2 cellular contexts compared by ENCODE assay signal in genomic region chr1:27616441-27616840, GRCh38.
TF ChIP-seq lines count a peak whose summit lies in the region.

No MANE protein-coding gene starts in this region.

TF ChIP-seq in HEK293, 187 proteins besides CTCF, POLR2A, EP300 and RAD21:
- TF ChIP-seq WT1 (tag by site-specific recombination; IDR thresholded peaks at IDR 0.05) (no peak), ZFP3 (tag by site-specific recombination; IDR thresholded peaks at IDR 0.05; ENCODE audit: low read depth) (no peak), ZNF785 (tag by site-specific recombination; IDR thresholded peaks at IDR 0.05) (no peak), ZNF626 (tag by site-specific recombination; IDR thresholded peaks at IDR 0.05) (no peak), PRDM2 (tag by site-specific recombination; IDR thresholded peaks at IDR 0.05; ENCODE audit: borderline replicate concordance) (no peak), ZNF677 (tag by site-specific recombination; IDR thresholded peaks at IDR 0.05) (no peak), ZBTB8A (tag by site-specific recombination; IDR thresholded peaks at IDR 0.05) (no peak), ZNF837 (tag by site-specific recombination; IDR thresholded peaks at IDR 0.05) (no peak), ZNF248 (tag by site-specific recombination; IDR thresholded peaks at IDR 0.05) (no peak), ZNF274 (IDR thresholded peaks at IDR 0.05; ENCODE audit: low read length) (no peak), ZNF274 (tag by site-specific recombination; IDR thresholded peaks at IDR 0.05; ENCODE audit: borderline replicate concordance) (no peak), ZBTB26 (tag by site-specific recombination; optimal IDR thresholded peaks at IDR 0.05) (no peak)
- TF ChIP-seq, protein P1, sequence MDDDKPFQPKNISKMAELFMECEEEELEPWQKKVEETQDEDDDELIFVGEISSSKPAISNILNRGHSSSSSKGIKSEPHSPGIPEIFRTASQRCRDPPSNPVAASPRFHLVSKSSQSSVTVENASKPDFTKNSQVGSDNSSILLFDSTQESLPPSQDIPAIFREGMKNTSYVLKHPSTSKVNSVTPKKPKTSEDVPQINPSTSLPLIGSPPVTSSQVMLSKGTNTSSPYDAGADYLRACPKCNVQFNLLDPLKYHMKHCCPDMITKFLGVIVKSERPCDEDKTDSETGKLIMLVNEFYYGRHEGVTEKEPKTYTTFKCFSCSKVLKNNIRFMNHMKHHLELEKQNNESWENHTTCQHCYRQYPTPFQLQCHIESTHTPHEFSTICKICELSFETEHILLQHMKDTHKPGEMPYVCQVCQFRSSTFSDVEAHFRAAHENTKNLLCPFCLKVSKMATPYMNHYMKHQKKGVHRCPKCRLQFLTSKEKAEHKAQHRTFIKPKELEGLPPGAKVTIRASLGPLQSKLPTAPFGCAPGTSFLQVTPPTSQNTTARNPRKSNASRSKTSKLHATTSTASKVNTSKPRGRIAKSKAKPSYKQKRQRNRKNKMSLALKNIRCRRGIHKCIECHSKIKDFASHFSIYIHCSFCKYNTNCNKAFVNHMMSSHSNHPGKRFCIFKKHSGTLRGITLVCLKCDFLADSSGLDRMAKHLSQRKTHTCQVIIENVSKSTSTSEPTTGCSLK (tag by site-specific recombination; IDR thresholded peaks at IDR 0.05): no peak

TF ChIP-seq in K562, 482 proteins besides CTCF, POLR2A, EP300 and RAD21:
- TF ChIP-seq IRF9 (tag; IDR thresholded peaks at IDR 0.05) (no peak), CEBPG (CRISPR knock-in tag; IDR thresholded peaks at IDR 0.05) (0 out of 2 replicates have a peak, but pooled peaks have one; percentile 12), CEBPG (tag; conservative IDR thresholded peaks at IDR 0.05 in 1 of 2, IDR thresholded peaks at IDR 0.05 in 1 of 2) (no peak), TAF1 (IDR thresholded peaks at IDR 0.05; ENCODE audit: control insufficient read depth, extremely low read depth, insufficient read depth, low read length, severe bottlenecking) (no peak), GTF2F1 (IDR thresholded peaks at IDR 0.05; ENCODE audit: low read depth, low read length) (no peak)
